ENCODE assay signal across 8 cellular contexts in genomic region chr6:167826230-167827061, GRCh38.
DNase-seq lines count a peak whose midpoint lies in the region; ATAC-seq and TF ChIP-seq lines count a peak whose summit lies in the region.

A gene with protein sequence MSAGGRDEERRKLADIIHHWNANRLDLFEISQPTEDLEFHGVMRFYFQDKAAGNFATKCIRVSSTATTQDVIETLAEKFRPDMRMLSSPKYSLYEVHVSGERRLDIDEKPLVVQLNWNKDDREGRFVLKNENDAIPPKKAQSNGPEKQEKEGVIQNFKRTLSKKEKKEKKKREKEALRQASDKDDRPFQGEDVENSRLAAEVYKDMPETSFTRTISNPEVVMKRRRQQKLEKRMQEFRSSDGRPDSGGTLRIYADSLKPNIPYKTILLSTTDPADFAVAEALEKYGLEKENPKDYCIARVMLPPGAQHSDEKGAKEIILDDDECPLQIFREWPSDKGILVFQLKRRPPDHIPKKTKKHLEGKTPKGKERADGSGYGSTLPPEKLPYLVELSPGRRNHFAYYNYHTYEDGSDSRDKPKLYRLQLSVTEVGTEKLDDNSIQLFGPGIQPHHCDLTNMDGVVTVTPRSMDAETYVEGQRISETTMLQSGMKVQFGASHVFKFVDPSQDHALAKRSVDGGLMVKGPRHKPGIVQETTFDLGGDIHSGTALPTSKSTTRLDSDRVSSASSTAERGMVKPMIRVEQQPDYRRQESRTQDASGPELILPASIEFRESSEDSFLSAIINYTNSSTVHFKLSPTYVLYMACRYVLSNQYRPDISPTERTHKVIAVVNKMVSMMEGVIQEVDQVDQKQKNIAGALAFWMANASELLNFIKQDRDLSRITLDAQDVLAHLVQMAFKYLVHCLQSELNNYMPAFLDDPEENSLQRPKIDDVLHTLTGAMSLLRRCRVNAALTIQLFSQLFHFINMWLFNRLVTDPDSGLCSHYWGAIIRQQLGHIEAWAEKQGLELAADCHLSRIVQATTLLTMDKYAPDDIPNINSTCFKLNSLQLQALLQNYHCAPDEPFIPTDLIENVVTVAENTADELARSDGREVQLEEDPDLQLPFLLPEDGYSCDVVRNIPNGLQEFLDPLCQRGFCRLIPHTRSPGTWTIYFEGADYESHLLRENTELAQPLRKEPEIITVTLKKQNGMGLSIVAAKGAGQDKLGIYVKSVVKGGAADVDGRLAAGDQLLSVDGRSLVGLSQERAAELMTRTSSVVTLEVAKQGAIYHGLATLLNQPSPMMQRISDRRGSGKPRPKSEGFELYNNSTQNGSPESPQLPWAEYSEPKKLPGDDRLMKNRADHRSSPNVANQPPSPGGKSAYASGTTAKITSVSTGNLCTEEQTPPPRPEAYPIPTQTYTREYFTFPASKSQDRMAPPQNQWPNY (N-terminal part only) (plus strand): TSS chr6:167826911. CDS start chr6:167827133, 222 bp downstream.

- H3K36me3 ChIP-seq in ES-I3 (ENCODE audit: insufficient read depth, low read length), result no peaks in the 10 kb centered on the region

- H3K9ac ChIP-seq in ES-I3 (ENCODE audit: low read depth, low read length), result peak within 1 kb of the TSS; percentile 98

- peak; percentile 66 for ATAC-seq in GM21529 (IDR thresholded peaks at IDR 0.05; ENCODE audit: unreplicated experiment)

- H3K4me3 Mint-ChIP-seq in T-helper 2 cell treated with Interferon-gamma antibody and Interleukin-4, amounts not matched to agents 5 μg/mL and 100 μg/mL, for 36 hours, result peak within 1 kb of the TSS; percentile 86

- in situ Hi-C loops in astrocyte of the cerebellum (cut with HindIII; ENCODE audit: low sequenced_read_pairs), result no loop called here

- H3K27me3 Mint-ChIP-seq in T-helper 2 cell treated with Interferon-gamma antibody and Interleukin-4, amounts not matched to agents 5 μg/mL and 100 μg/mL, for 36 hours (ENCODE audit: low read depth), result peaks cover 75% of the 10 kb centered on the region

- DNase-seq in HuH-7.5 (ENCODE audit: low spot score) (peak; percentile 76), astrocyte of the cerebellum (ENCODE audit: low read depth) (no peak), hippocampal formation (lab: John Stamatoyannopoulos, UW) (peak; percentile 52 to 75), retina (peak; percentile 77), SHP77 treated with DMSO at 0.1 percent for 48 hours (lab: John Stamatoyannopoulos, UW) (no peak)
- peak; percentile 58 for DNase-seq in T-helper 2 cell treated with Interferon-gamma antibody and Interleukin-4, amounts not matched to agents 5 μg/mL and 100 μg/mL, for 36 hours (ENCODE audit: low spot score)

- TF ChIP-seq CTCF in astrocyte of the cerebellum (IDR thresholded peaks at IDR 0.05; ENCODE audit: low read depth, low read length, missing control alignments), result peak; percentile 45

- no peaks in the 10 kb centered on the region for H3K9me3 Mint-ChIP-seq in T-helper 2 cell treated with Interferon-gamma antibody and Interleukin-4, amounts not matched to agents 5 μg/mL and 100 μg/mL, for 36 hours

- no peaks in the 10 kb centered on the region for H3K36me3 Mint-ChIP-seq in T-helper 2 cell treated with Interferon-gamma antibody and Interleukin-4, amounts not matched to agents 5 μg/mL and 100 μg/mL, for 36 hours (ENCODE audit: low read depth)

- H3K4me1 Mint-ChIP-seq in T-helper 2 cell treated with Interferon-gamma antibody and Interleukin-4, amounts not matched to agents 5 μg/mL and 100 μg/mL, for 36 hours (ENCODE audit: low read depth), result peaks cover 28% of the 10 kb centered on the region

- peak within 1 kb of the TSS; percentile 70 for H3K4me3 ChIP-seq in astrocyte of the cerebellum (ENCODE audit: low read depth, low read length)

- H3K4me1 ChIP-seq in ES-I3 (ENCODE audit: insufficient read depth, low read length), result peaks cover 3% of the 10 kb centered on the region; the same call in 1 of the 2 replicates

- peak within 1 kb of the TSS; percentile 52 for H3K27ac Mint-ChIP-seq in T-helper 2 cell treated with Interferon-gamma antibody and Interleukin-4, amounts not matched to agents 5 μg/mL and 100 μg/mL, for 36 hours

- no peaks in the 10 kb centered on the region for H3K9me3 ChIP-seq in ES-I3 (ENCODE audit: control insufficient read depth, insufficient read depth, low read length)

Comparison
In these comparisons a context has a peak if more than half of its experiments do, and no peak if none do; other contexts are left out.
1. DNase-seq: peak in HuH-7.5 (single experiment), T-helper 2 cell treated with Interferon-gamma antibody and Interleukin-4, amounts not matched to agents 5 μg/mL and 100 μg/mL, for 36 hours (single experiment), hippocampal formation (2 of 2) and retina (single experiment); none in astrocyte of the cerebellum (single experiment) and SHP77 treated with DMSO at 0.1 percent for 48 hours (single experiment).